8 cellular contexts compared by ENCODE assay signal in genomic region chr3:72152551-72153476, GRCh38.
DNase-seq lines count a peak whose midpoint lies in the region; ATAC-seq and TF ChIP-seq lines count a peak whose summit lies in the region.

No MANE protein-coding gene starts in this region.

- no peak for ATAC-seq in GM18511 (IDR thresholded peaks at IDR 0.05; ENCODE audit: unreplicated experiment)
- no peak for ATAC-seq in HG03378 (IDR thresholded peaks at IDR 0.05; ENCODE audit: unreplicated experiment)

- H3K9ac ChIP-seq in adipocyte (ENCODE audit: low read length) (peak overlapping the region; percentile 66), stomach smooth muscle (ENCODE audit: low read length in 2 of 2) (peak overlapping the region; percentile 14 to 62)

- H3K36me3 ChIP-seq in adipocyte (ENCODE audit: control insufficient read depth, insufficient read depth, low read length, severe bottlenecking) (no peaks in the 10 kb centered on the region), stomach smooth muscle (ENCODE audit: control insufficient read depth in 2 of 2, insufficient read depth in 2 of 2, low read length in 2 of 2) (no peaks in the 10 kb centered on the region)

- DNase-seq in LNCaP clone FGC (ENCODE audit: low read depth): peak; percentile 91
- DNase-seq in adipocyte (ENCODE audit: low read depth): peak; percentile 79
- DNase-seq in hippocampal formation (lab: John Stamatoyannopoulos, UW): peak; percentile 70 to 71
- no peak for DNase-seq in effector CD4-positive, alpha-beta T cell
- DNase-seq in iPS-NIHi7 (ENCODE audit: extremely low spot score): no peak

- no peak for TF ChIP-seq CTCF in LNCaP clone FGC (IDR thresholded peaks at IDR 0.05; ENCODE audit: control insufficient read depth, extremely low read depth, insufficient read depth)

- H3K27me3 ChIP-seq in adipocyte (replicated peaks; ENCODE audit: control insufficient read depth, insufficient read depth, low read length) (no peaks in the 10 kb centered on the region), stomach smooth muscle (ENCODE audit: control insufficient read depth in 1 of 2, insufficient read depth in 2 of 2, low read length in 2 of 2) (no peaks in the 10 kb centered on the region)

- H3K9me3 ChIP-seq in adipocyte (ENCODE audit: control insufficient read depth, low read length) (no peaks in the 10 kb centered on the region), stomach smooth muscle (ENCODE audit: control insufficient read depth in 2 of 2, low read length in 2 of 2) (no peaks in the 10 kb centered on the region)

- peak overlapping the region; percentile 70 for H3K27ac ChIP-seq in stomach smooth muscle (ENCODE audit: low read length)

- H3K4me3 ChIP-seq in LNCaP clone FGC (ENCODE audit: low read depth, low read length) (peak overlapping the region; percentile 47), adipocyte (ENCODE audit: low read length) (peak overlapping the region; percentile 72), stomach smooth muscle (ENCODE audit: low read length in 2 of 2) (peak overlapping the region; percentile 47 to 68)

- peaks cover 32% of the 10 kb centered on the region for H3K4me1 ChIP-seq in adipocyte (ENCODE audit: control insufficient read depth, insufficient read depth, low read length)
- peaks cover 28% of the 10 kb centered on the region for H3K4me1 ChIP-seq in stomach smooth muscle (ENCODE audit: control insufficient read depth, insufficient read depth, low read length)

Comparison
In these comparisons a context has a peak if more than half of its experiments do, and no peak if none do; other contexts are left out.
1. DNase-seq: peak in LNCaP clone FGC (single experiment), adipocyte (single experiment) and hippocampal formation (2 of 2); none in effector CD4-positive, alpha-beta T cell (single experiment) and iPS-NIHi7 (single experiment).
2. Peak in every context shown above with its lines, with median percentiles within 50 percentile points of each other: H3K4me3 ChIP-seq.